ENCODE assay signal across 1 cellular context in genomic region chr7:16744518-16745250, GRCh38.
TF ChIP-seq lines count a peak whose summit lies in the region.

No MANE protein-coding gene starts in this region.

TF ChIP-seq in IMR-90, 13 proteins besides CTCF, POLR2A, EP300 and RAD21 (continued from another document):
- TF ChIP-seq NFE2L2 (IDR thresholded peaks at IDR 0.05; ENCODE audit: low read depth, low read length) (no peak), FOS (IDR thresholded peaks at IDR 0.05; ENCODE audit: low read depth, low read length) (no peak), ELK1 (IDR thresholded peaks at IDR 0.05; ENCODE audit: borderline replicate concordance, low read depth, low read length) (no peak), RFX5 (IDR thresholded peaks at IDR 0.05; ENCODE audit: low read depth, low read length) (no peak), MXI1 (IDR thresholded peaks at IDR 0.05; ENCODE audit: borderline replicate concordance, low read depth, low read length) (no peak), CEBPB (IDR thresholded peaks at IDR 0.05; ENCODE audit: low read depth, low read length) (no peak), RCOR1 (IDR thresholded peaks at IDR 0.05; ENCODE audit: insufficient replicate concordance, low read length) (no peak)
